9 cellular contexts compared by ENCODE assay signal in the genomic region with DNA sequence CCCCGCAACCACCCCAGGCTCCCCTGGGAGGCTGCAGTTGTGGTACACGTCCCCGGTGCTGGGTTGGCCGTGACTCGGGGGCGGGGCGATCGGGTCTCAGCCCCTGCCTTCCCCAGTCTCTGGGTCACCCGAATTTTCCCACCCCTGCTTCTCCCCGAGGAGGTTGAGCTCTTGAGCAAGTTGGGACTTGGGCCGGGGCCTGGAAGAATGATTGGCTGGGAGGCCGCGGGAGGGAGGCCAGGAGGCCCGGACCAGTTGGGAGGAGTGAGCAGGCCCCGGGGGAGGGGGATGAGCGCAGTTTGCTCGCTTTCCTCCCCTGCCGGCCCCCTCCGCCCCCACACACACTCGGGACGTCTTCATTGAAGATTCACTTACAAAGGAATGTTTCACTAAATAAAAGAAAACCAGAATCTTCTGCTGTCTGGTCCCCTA.
DNase-seq lines count a peak whose midpoint lies in the region; ATAC-seq and TF ChIP-seq lines count a peak whose summit lies in the region.
"Had no signal": no experiment of that assay in that cellular context is flagged by ENCODE, and none has a peak within 500 bp of the region (broad histone marks: within the 10 kb centered on the region; RNA-seq: fewer than 3 reads in every experiment).

No MANE protein-coding gene starts in this region.

- DNase-seq in DMS 273 (lab: John Stamatoyannopoulos, UW; ENCODE audit: unreplicated experiment) (peak; percentile 54), DMS 273 treated with DMSO at 0.1 percent for 48 hours (lab: John Stamatoyannopoulos, UW) (no peak), brain microvascular endothelial cell (peak; percentile 74), skeletal muscle cell (ENCODE audit: low read depth) (peak; percentile 83), SHP77 treated with DMSO at 0.1 percent for 48 hours (lab: John Stamatoyannopoulos, UW) (no peak), SKM-1 (lab: John Stamatoyannopoulos, UW; ENCODE audit: unreplicated experiment) (no peak)

- no peaks in the 10 kb centered on the region for H3K9me3 ChIP-seq in iPS-18a (ENCODE audit: control insufficient read depth, low read depth, low read length)

- H3K36me3 ChIP-seq in brain microvascular endothelial cell (replicated peaks) = no peaks in the 10 kb centered on the region
- no peaks in the 10 kb centered on the region for H3K36me3 ChIP-seq in iPS-18a (ENCODE audit: control insufficient read depth, low read depth, low read length)

- H3K4me1 ChIP-seq in iPS-18a (ENCODE audit: control insufficient read depth, low read depth, low read length) = peaks cover 11% of the 10 kb centered on the region

- no peak overlapping the region for H3K9ac ChIP-seq in iPS-18a (ENCODE audit: low read length)

- no peaks in the 10 kb centered on the region for H3K27me3 ChIP-seq in brain microvascular endothelial cell (replicated peaks)
- no peaks in the 10 kb centered on the region for H3K27me3 ChIP-seq in iPS-18a (ENCODE audit: control insufficient read depth, insufficient read depth, low read length)

- H3K27ac ChIP-seq in brain microvascular endothelial cell = peak overlapping the region; percentile 46
- no peak overlapping the region for H3K27ac ChIP-seq in iPS-18a (ENCODE audit: low read length)
- H3K27ac ChIP-seq: 22Rv1 had no signal

- TF ChIP-seq CTCF in brain microvascular endothelial cell (IDR thresholded peaks at IDR 0.05; ENCODE audit: low read depth, low read length, missing control alignments) = peak; percentile 2

- H3K4me3 ChIP-seq in brain microvascular endothelial cell (ENCODE audit: low read depth, low read length) = peak overlapping the region; percentile 47
- H3K4me3 ChIP-seq in iPS-18a (ENCODE audit: low read length) = peak overlapping the region; percentile 64
- H3K4me3 ChIP-seq in skeletal muscle cell (ENCODE audit: low read depth, low read length) = peak overlapping the region; percentile 34

- ATAC-seq in GM21526 (IDR thresholded peaks at IDR 0.05; ENCODE audit: low FRiP score, unreplicated experiment) = no peak

- in situ Hi-C loops in brain microvascular endothelial cell (cut with HindIII; ENCODE audit: low pct_ligation_motif_present, low sequenced_read_pairs) = no loop called here

Comparison
In these comparisons a context has a peak if more than half of its experiments do, and no peak if none do; other contexts are left out.
1. DNase-seq: peak in DMS 273 (single experiment), brain microvascular endothelial cell (single experiment) and skeletal muscle cell (single experiment); none in DMS 273 treated with DMSO at 0.1 percent for 48 hours (single experiment), SHP77 treated with DMSO at 0.1 percent for 48 hours (single experiment) and SKM-1 (single experiment).
2. Peak in every context shown above with its lines, with median percentiles within 50 percentile points of each other: H3K4me3 ChIP-seq.